In the genomic region with DNA sequence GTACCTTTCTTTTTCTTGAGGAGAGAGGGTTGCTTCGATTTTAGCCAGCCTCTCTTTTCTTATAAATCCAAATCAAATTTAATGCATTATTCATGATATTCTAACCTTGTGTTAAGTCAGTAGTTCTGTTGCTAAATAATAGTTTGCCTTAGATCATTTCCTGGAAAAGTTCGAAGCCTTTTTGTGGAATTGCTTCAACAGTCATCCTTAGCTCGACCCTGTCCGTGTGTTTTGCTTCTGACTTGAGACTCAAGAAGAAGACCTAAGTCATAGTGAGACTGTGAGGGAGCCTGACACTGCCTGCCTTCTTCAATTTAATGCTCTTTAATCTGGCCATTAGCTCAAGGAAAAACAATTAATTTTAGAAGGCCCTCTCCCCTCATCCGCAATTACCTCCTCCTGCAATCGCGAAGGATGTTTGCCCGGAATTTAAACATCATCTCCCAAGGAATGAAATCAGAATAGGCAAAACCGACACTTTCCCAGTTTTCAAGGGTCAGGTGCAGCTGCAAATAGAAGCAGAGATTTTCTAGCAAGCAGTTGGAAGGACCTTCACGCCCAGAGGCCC, we compare ENCODE assay signal across 8 cellular contexts. TPM values are rescaled to one million over a fixed set of nuclear protein-coding genes. Genes with fewer than 3 reads are reported as not detected.
DNase-seq lines count a peak whose midpoint lies in the region; ATAC-seq and TF ChIP-seq lines count a peak whose summit lies in the region.

No MANE protein-coding gene starts in this region.

- no peaks in the 10 kb centered on the region for H3K27me3 Mint-ChIP-seq in CD4-positive, alpha-beta memory T cell
- peaks cover 7% of the 10 kb centered on the region for H3K27me3 Mint-ChIP-seq in osteocyte (ENCODE audit: unreplicated experiment)

- no peaks in the 10 kb centered on the region for H3K27me3 ChIP-seq in CD4-positive, alpha-beta memory T cell (ENCODE audit: insufficient read depth, low read length)
- H3K27me3 ChIP-seq in effector memory CD4-positive, alpha-beta T cell (replicated peaks; ENCODE audit: control insufficient read depth, insufficient read depth, low read length, poor library complexity, severe bottlenecking): no peaks in the 10 kb centered on the region

- H3K36me3 ChIP-seq in CD4-positive, alpha-beta memory T cell (ENCODE audit: insufficient read depth, low read length): no peaks in the 10 kb centered on the region
- H3K36me3 ChIP-seq in effector memory CD4-positive, alpha-beta T cell (ENCODE audit: control insufficient read depth, insufficient read depth, low read length): no peaks in the 10 kb centered on the region

- no peaks in the 10 kb centered on the region for H3K9me3 Mint-ChIP-seq in CD4-positive, alpha-beta memory T cell
- H3K9me3 Mint-ChIP-seq in osteocyte (ENCODE audit: unreplicated experiment): no peaks in the 10 kb centered on the region

- no peaks in the 10 kb centered on the region for H3K36me3 Mint-ChIP-seq in CD4-positive, alpha-beta memory T cell
- no peaks in the 10 kb centered on the region for H3K36me3 Mint-ChIP-seq in osteocyte (ENCODE audit: unreplicated experiment)

- TF ChIP-seq CTCF in osteocyte (IDR thresholded peaks at IDR 0.05): no peak

- peak overlapping the region in 5 of 7 donors; percentile 51 to 87 (median 62) for H3K27ac Mint-ChIP-seq in CD4-positive, alpha-beta memory T cell
- H3K27ac Mint-ChIP-seq in osteocyte (ENCODE audit: unreplicated experiment): peak overlapping the region; percentile 65

- no peak for ATAC-seq in HG03571 (IDR thresholded peaks at IDR 0.05; ENCODE audit: unreplicated experiment)
- ATAC-seq in HG02610 (IDR thresholded peaks at IDR 0.05; ENCODE audit: unreplicated experiment): no peak
- no peak for ATAC-seq in GM19395 (IDR thresholded peaks at IDR 0.05; ENCODE audit: unreplicated experiment)

- POLR2A ChIA-PET in CD4-positive, alpha-beta memory T cell (lab: Charles Lee; ENCODE audit: partially characterized antibody): interaction anchor here (1.1 kb wide), 1 partner anchor 23 kb away, joined by 3 read pairs; no protein-coding TSS in a partner anchor

- no peak for DNase-seq in CD4-positive, alpha-beta memory T cell
- peak; percentile 77 for DNase-seq in NCI-H69 (lab: John Stamatoyannopoulos, UW)
- DNase-seq in effector memory CD4-positive, alpha-beta T cell: no peak
- no peak for DNase-seq in osteocyte (ENCODE audit: extremely low spot score, unreplicated experiment)
- no peak for DNase-seq in T-helper 9 cell

- CTCF ChIA-PET in CD4-positive, alpha-beta memory T cell (lab: Charles Lee; ENCODE audit: partially characterized antibody): interaction anchor here (0.6 to 1.7 kb wide), 7 partner anchors 9 to 451 kb away, joined by 3 to 4 read pairs (median 3); no protein-coding TSS in a partner anchor

- peak overlapping the region; percentile 79 to 88 (median 85) for H3K4me3 Mint-ChIP-seq in CD4-positive, alpha-beta memory T cell
- H3K4me3 Mint-ChIP-seq in osteocyte (ENCODE audit: unreplicated experiment): peak overlapping the region; percentile 74

- H3K4me1 Mint-ChIP-seq in CD4-positive, alpha-beta memory T cell: peaks cover 9 to 10% (median 10%) of the 10 kb centered on the region in 4 donors
- H3K4me1 Mint-ChIP-seq in osteocyte (ENCODE audit: unreplicated experiment): peaks cover 7% of the 10 kb centered on the region

- no peak overlapping the region for H3K27ac ChIP-seq in CD4-positive, alpha-beta memory T cell (ENCODE audit: low read depth, low read length)
- H3K27ac ChIP-seq in effector memory CD4-positive, alpha-beta T cell (ENCODE audit: insufficient read depth, low read length, poor library complexity, severe bottlenecking): peak overlapping the region; percentile 40

- no peaks in the 10 kb centered on the region for H3K9me3 ChIP-seq in CD4-positive, alpha-beta memory T cell (ENCODE audit: control insufficient read depth in 1 of 2, low read length in 2 of 2)
- H3K9me3 ChIP-seq in effector memory CD4-positive, alpha-beta T cell (ENCODE audit: control insufficient read depth, low read length): no peaks in the 10 kb centered on the region

- peaks cover 6% of the 10 kb centered on the region for H3K4me1 ChIP-seq in CD4-positive, alpha-beta memory T cell (ENCODE audit: insufficient read depth, low read length)
- H3K4me1 ChIP-seq in effector memory CD4-positive, alpha-beta T cell (ENCODE audit: control insufficient read depth, insufficient read depth, low read length, poor library complexity, severe bottlenecking): peaks cover 2% of the 10 kb centered on the region

- H3K4me3 ChIP-seq in CD4-positive, alpha-beta memory T cell (ENCODE audit: low read length in 2 of 2): peak overlapping the region in 1 of 2 donors; percentile 51
- H3K4me3 ChIP-seq in effector memory CD4-positive, alpha-beta T cell (ENCODE audit: insufficient read depth, low read depth, low read length, poor library complexity, severe bottlenecking): peak overlapping the region; percentile 67

- intact Hi-C loops in CD4-positive, alpha-beta memory T cell (cut with micrococcal nuclease): loop anchor here (2.0 to 5.0 kb wide), 3 partner anchors 61 to 453 kb away; no protein-coding TSS in a partner anchor

RNA-seq across cellular contexts. Expression of gene SLC4A8, which starts 0.5 kb away (rescaled TPM):
- total RNA-seq in CD4-positive, alpha-beta memory T cell: under 1 TPM; 0.47 to 0.69 TPM
- polyA plus RNA-seq in CD4-positive, alpha-beta memory T cell: under 1 TPM; 0.14 to 0.77 TPM
- total RNA-seq in osteocyte: 3.6 and 4.2 TPM in 2 replicates

RNA-seq across cellular contexts. Expression of gene GALNT6, which starts 33.0 kb away (rescaled TPM):
- 1 to 10 TPM; 1.7 to 4.9 TPM for total RNA-seq in CD4-positive, alpha-beta memory T cell
- 1 to 10 TPM; 2.3 to 9.2 TPM for polyA plus RNA-seq in CD4-positive, alpha-beta memory T cell
- total RNA-seq in osteocyte: 0.71 and 0.94 TPM in 2 replicates
